In the genomic region with DNA sequence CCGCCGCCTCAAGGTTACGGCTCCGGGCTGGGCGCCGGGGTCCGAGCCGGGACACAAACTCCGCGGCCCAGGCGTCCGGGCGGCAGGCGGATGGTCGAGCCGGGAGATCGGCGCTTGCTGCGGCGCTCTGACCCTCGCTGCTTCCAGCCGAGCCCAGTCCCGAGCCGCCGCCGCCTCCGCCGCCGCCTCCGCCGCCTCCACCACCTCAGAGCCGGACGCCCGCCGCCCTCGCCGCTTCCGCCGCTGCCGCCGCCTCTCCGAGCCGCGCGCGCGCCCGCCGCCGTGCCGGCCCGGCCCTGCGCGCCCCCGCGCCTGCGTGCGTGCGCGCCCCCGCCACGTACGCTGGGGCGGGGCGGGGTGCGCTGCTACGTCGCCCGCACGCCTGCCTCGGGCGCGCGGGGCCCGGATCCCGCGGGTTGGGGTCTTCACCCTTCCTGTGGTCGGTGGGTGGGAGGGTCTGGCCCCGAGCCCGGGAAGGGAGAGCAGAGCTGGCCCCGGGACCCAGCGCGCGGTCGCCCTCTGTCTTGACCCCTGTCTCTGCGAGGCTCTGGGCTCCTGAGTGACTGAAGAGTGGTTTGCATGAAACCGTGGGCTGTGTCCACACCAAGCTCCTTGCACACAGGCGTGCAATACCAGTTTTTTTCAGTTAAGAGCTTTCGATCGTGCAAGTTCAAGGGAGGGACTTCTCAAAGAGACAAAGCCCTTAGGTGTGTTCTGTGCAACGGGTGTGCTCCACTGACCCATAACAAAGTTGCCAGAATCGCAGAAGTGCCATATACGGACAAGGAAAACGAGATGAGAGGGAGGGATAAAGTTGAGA, we compare ENCODE assay signal across 8 cellular contexts. TPM values are rescaled to one million over a fixed set of nuclear protein-coding genes. Genes with fewer than 3 reads are reported as not detected.
DNase-seq lines count a peak whose midpoint lies in the region; ATAC-seq, FAIRE-seq and TF ChIP-seq lines count a peak whose summit lies in the region.

A gene (minus strand): TSS at position 256 of the 820 bp plus-strand sequence. CDS start 328 bp downstream, outside the sequence.

- TF ChIP-seq POLR2A in stomach (IDR thresholded peaks at IDR 0.05), result peak in 1 of 4 donors; percentile 11

- H3K9me3 Mint-ChIP-seq in Caco-2 (ENCODE audit: unreplicated experiment) (no peaks in the 10 kb centered on the region), neural crest cell (no peaks in the 10 kb centered on the region)

- H3K36me3 ChIP-seq in Caco-2 (ENCODE audit: control insufficient read depth, insufficient read depth, low read length) (no peaks in the 10 kb centered on the region), stomach (no peaks in the 10 kb centered on the region)

- TF ChIP-seq EP300 in stomach (IDR thresholded peaks at IDR 0.05), result no peak

- H3K4me1 ChIP-seq in Caco-2 (peaks cover 7% of the 10 kb centered on the region), foreskin keratinocyte (peaks cover 15% of the 10 kb centered on the region), stomach (peaks cover 20 to 49% (median 43%) of the 10 kb centered on the region in 4 donors)

- no peaks in the 10 kb centered on the region for H3K27me3 ChIP-seq in Caco-2 (replicated peaks; ENCODE audit: control insufficient read depth, insufficient read depth, low read length)
- H3K27me3 ChIP-seq in foreskin keratinocyte, result no peaks in the 10 kb centered on the region
- H3K27me3 ChIP-seq in stomach, result no peaks in the 10 kb centered on the region

- no peaks in the 10 kb centered on the region for H3K27me3 Mint-ChIP-seq in Caco-2 (ENCODE audit: insufficient read depth, unreplicated experiment)
- no peaks in the 10 kb centered on the region for H3K27me3 Mint-ChIP-seq in neural crest cell (ENCODE audit: low read depth)

- no peak for TF ChIP-seq CTCF in Caco-2 (IDR thresholded peaks at IDR 0.05; ENCODE audit: insufficient read depth in 1 of 2, low read depth in 1 of 2, low read length in 1 of 2, severe bottlenecking in 1 of 2, unreplicated experiment in 1 of 2)
- TF ChIP-seq CTCF in foreskin keratinocyte (conservative IDR thresholded peaks at IDR 0.05), result peak; percentile 27
- no peak for TF ChIP-seq CTCF in neural crest cell (conservative IDR thresholded peaks at IDR 0.05)
- TF ChIP-seq CTCF in stomach (IDR thresholded peaks at IDR 0.05), result no peak

- H3K4me3 ChIP-seq in Caco-2 (ENCODE audit: low read depth, low read length), result peak within 1 kb of the TSS; percentile 83
- peak within 1 kb of the TSS; percentile 93 to 100 (median 97) for H3K4me3 ChIP-seq in stomach

- CTCF ChIA-PET in Caco-2 (lab: Charles Lee), result interaction anchor here (0.6 kb wide), 2 partner anchors 183 to 1131 kb away, joined by 3 read pairs; no protein-coding TSS in a partner anchor

- peak; percentile 79 for ATAC-seq in GM19455 (IDR thresholded peaks at IDR 0.05; ENCODE audit: unreplicated experiment)
- ATAC-seq in foreskin keratinocyte, result peak; percentile 35

- peak within 1 kb of the TSS; percentile 82 for H3K27ac ChIP-seq in foreskin keratinocyte
- peak within 1 kb of the TSS; percentile 97 to 100 (median 99) for H3K27ac ChIP-seq in stomach

- intact Hi-C loops in Caco-2 (cut with micrococcal nuclease; ENCODE audit: unreplicated experiment), result loop anchor here (2.0 to 5.0 kb wide), 4 partner anchors 47 to 168 kb away; no protein-coding TSS in a partner anchor
- intact Hi-C loops in stomach (cut with DNase I; ENCODE audit: low total_unique reads), result loop anchor here (10.0 kb wide), 1 partner anchor 109 kb away; no protein-coding TSS in a partner anchor

- FAIRE-seq in RCC 7860 (lab: Jason Lieb, UNC), result no peak

- peak; percentile 55 to 80 for DNase-seq in Caco-2
- peak; percentile 59 for DNase-seq in HK-2 (ENCODE audit: unreplicated experiment)
- DNase-seq in RCC 7860 (ENCODE audit: low spot score), result peak; percentile 39
- peak; percentile 68 for DNase-seq in activated gamma-delta T cell treated with Interleukin-2 at 50 U/mL for 16 hours
- peak in 1 of 2 donors; percentile 43 for DNase-seq in foreskin keratinocyte
- DNase-seq in neural crest cell (ENCODE audit: low read depth, low spot score), result peak; percentile 57
- peak; percentile 76 for DNase-seq in stomach

- H3K9me3 ChIP-seq in Caco-2 (no peaks in the 10 kb centered on the region), stomach (no peaks in the 10 kb centered on the region)

- H3K36me3 Mint-ChIP-seq in Caco-2 (ENCODE audit: insufficient read depth, unreplicated experiment), result peaks cover 19% of the 10 kb centered on the region
- peaks cover 12% of the 10 kb centered on the region for H3K36me3 Mint-ChIP-seq in neural crest cell (ENCODE audit: low read depth)

- H3K4me3 Mint-ChIP-seq in Caco-2 (ENCODE audit: unreplicated experiment), result peak within 1 kb of the TSS; percentile 83
- H3K4me3 Mint-ChIP-seq in neural crest cell, result peak within 1 kb of the TSS; percentile 94

- H3K4me1 Mint-ChIP-seq in Caco-2 (ENCODE audit: low read depth, unreplicated experiment) (peaks cover 16% of the 10 kb centered on the region), neural crest cell (peaks cover 32% of the 10 kb centered on the region)

- BruUV-seq in Caco-2 (replicated peaks; lab: Mats Ljungman, UMichigan), result no TSS peak

- POLR2A ChIA-PET in Caco-2 (lab: Charles Lee), result interaction anchor here (0.6 kb wide), 1 partner anchor 108 kb away, joined by 3 read pairs; no protein-coding TSS in a partner anchor

- 0 to 1% (median 0%) methylated on average over 8 to 94 of the region's 94 CpGs for WGBS in stomach, 5 donors

- H3K27ac Mint-ChIP-seq in Caco-2 (ENCODE audit: unreplicated experiment) (peak within 1 kb of the TSS; percentile 78), neural crest cell (ENCODE audit: unreplicated experiment) (peak within 1 kb of the TSS; percentile 72)

RNA-seq across cellular contexts. Expression of the gene that starts here (rescaled TPM):
- total RNA-seq in Caco-2 (2022), result 22.5 and 23.0 TPM in 2 replicates
- total RNA-seq in foreskin keratinocyte, result 23.8 and 32.1 TPM in 2 replicates
- polyA plus RNA-seq in foreskin keratinocyte, result 7.8 and 9.3 TPM in 2 replicates
- total RNA-seq in neural crest cell, result 24.5 and 24.6 TPM in 2 replicates
- 10 to 100 TPM; 28.6 to 46.8 (median 36.5) TPM for total RNA-seq in stomach
- 10 to 100 TPM in 1 of 3 donors, 1 to 10 TPM in 2; 8.0 to 14.8 (median 9.4) TPM for polyA plus RNA-seq in stomach
